1 cellular context compared by ENCODE assay signal in the genomic region with DNA sequence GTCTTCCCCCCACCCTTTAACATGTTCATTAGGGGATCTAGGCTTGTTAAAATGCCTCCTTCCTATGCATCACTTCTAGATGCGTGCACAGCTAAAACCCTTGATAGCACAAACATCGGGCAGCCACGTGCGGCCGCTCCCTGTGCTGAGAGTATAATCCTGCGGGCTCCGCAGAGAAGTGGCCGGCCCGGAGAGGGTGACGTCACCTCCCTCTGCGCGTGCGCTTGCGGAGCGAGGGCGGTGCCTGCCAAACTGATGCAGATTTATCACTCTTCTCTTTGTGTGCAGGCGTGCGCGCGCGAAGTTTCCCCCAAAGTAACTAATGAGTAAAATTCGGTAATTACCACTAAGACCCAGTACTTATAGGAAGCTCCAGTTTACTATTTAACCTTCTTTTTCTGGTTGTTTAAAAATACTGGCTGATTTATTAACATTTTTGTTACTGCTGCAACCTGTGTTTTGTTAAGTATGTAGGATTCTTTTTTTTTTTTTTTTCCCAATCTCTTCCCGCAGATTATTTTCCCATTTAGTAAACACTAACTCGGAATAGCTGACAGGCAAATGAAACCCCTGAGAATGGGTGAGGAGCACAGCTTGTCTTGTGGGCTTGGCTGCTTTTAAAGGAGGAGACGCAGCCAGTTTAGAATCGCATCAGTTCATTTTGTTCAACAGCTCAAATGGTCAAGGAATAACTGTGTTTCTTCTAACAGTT.
TF ChIP-seq lines count a peak whose summit lies in the region.

No MANE protein-coding gene starts in this region.

TF ChIP-seq in K562, 482 proteins besides CTCF, POLR2A, EP300 and RAD21 (continued from another document and continues in another):
- TF ChIP-seq, protein P1, sequence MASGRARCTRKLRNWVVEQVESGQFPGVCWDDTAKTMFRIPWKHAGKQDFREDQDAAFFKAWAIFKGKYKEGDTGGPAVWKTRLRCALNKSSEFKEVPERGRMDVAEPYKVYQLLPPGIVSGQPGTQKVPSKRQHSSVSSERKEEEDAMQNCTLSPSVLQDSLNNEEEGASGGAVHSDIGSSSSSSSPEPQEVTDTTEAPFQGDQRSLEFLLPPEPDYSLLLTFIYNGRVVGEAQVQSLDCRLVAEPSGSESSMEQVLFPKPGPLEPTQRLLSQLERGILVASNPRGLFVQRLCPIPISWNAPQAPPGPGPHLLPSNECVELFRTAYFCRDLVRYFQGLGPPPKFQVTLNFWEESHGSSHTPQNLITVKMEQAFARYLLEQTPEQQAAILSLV (tag; IDR thresholded peaks at IDR 0.05): no peak
- no peak for TF ChIP-seq XRCC5 (IDR thresholded peaks at IDR 0.05; ENCODE audit: low read depth, low read length)
- TF ChIP-seq CHD2 (IDR thresholded peaks at IDR 0.05; ENCODE audit: low read depth, low read length): no peak
- TF ChIP-seq SMAD1 (IDR thresholded peaks at IDR 0.05; ENCODE audit: low read depth, low read length, partially characterized antibody): no peak
- TF ChIP-seq ZKSCAN1 (IDR thresholded peaks at IDR 0.05; ENCODE audit: low read depth, low read length): 0 out of 2 replicates have a peak, but pooled peaks have one; percentile 28
- TF ChIP-seq L3MBTL2 (IDR thresholded peaks at IDR 0.05): peak; percentile 97
- no peak for TF ChIP-seq MCM7 (IDR thresholded peaks at IDR 0.05)
- TF ChIP-seq, protein P2, sequence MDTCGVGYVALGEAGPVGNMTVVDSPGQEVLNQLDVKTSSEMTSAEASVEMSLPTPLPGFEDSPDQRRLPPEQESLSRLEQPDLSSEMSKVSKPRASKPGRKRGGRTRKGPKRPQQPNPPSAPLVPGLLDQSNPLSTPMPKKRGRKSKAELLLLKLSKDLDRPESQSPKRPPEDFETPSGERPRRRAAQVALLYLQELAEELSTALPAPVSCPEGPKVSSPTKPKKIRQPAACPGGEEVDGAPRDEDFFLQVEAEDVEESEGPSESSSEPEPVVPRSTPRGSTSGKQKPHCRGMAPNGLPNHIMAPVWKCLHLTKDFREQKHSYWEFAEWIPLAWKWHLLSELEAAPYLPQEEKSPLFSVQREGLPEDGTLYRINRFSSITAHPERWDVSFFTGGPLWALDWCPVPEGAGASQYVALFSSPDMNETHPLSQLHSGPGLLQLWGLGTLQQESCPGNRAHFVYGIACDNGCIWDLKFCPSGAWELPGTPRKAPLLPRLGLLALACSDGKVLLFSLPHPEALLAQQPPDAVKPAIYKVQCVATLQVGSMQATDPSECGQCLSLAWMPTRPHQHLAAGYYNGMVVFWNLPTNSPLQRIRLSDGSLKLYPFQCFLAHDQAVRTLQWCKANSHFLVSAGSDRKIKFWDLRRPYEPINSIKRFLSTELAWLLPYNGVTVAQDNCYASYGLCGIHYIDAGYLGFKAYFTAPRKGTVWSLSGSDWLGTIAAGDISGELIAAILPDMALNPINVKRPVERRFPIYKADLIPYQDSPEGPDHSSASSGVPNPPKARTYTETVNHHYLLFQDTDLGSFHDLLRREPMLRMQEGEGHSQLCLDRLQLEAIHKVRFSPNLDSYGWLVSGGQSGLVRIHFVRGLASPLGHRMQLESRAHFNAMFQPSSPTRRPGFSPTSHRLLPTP (IDR thresholded peaks at IDR 0.05; ENCODE audit: borderline replicate concordance, extremely low read depth, insufficient read length): no peak
- TF ChIP-seq DIDO1 (tag; IDR thresholded peaks at IDR 0.05; ENCODE audit: low read depth): no peak
- no peak for TF ChIP-seq ZNF12 (CRISPR knock-in tag; IDR thresholded peaks at IDR 0.05)
- no peak for TF ChIP-seq HNRNPLL (IDR thresholded peaks at IDR 0.05; ENCODE audit: low read depth, low read length, poor library complexity, severe bottlenecking)
- no peak for TF ChIP-seq MIER1 (IDR thresholded peaks at IDR 0.05; ENCODE audit: low read depth)
- TF ChIP-seq CBX3 (IDR thresholded peaks at IDR 0.05; ENCODE audit: borderline replicate concordance in 1 of 2, low read length in 2 of 2): peak in 1 of 2 experiments; percentile 69; a peak in 1 of 3 replicates
- no peak for TF ChIP-seq ZNF76 (CRISPR knock-in tag; IDR thresholded peaks at IDR 0.05; ENCODE audit: borderline replicate concordance)
- TF ChIP-seq HEY1 (CRISPR knock-in tag; IDR thresholded peaks at IDR 0.05; ENCODE audit: borderline replicate concordance): no peak
- TF ChIP-seq FOXP1 (CRISPR knock-in tag; IDR thresholded peaks at IDR 0.05): no peak
- no peak for TF ChIP-seq ZNF212 (CRISPR knock-in tag; IDR thresholded peaks at IDR 0.05)
- no peak for TF ChIP-seq TAF7 (tag; IDR thresholded peaks at IDR 0.05)
- TF ChIP-seq SOX6 (IDR thresholded peaks at IDR 0.05): peak; percentile 56; the same call in 1 of the 2 replicates
- no peak for TF ChIP-seq ZNF263 (CRISPR knock-in tag; IDR thresholded peaks at IDR 0.05; ENCODE audit: borderline replicate concordance)
- TF ChIP-seq, protein P3, sequence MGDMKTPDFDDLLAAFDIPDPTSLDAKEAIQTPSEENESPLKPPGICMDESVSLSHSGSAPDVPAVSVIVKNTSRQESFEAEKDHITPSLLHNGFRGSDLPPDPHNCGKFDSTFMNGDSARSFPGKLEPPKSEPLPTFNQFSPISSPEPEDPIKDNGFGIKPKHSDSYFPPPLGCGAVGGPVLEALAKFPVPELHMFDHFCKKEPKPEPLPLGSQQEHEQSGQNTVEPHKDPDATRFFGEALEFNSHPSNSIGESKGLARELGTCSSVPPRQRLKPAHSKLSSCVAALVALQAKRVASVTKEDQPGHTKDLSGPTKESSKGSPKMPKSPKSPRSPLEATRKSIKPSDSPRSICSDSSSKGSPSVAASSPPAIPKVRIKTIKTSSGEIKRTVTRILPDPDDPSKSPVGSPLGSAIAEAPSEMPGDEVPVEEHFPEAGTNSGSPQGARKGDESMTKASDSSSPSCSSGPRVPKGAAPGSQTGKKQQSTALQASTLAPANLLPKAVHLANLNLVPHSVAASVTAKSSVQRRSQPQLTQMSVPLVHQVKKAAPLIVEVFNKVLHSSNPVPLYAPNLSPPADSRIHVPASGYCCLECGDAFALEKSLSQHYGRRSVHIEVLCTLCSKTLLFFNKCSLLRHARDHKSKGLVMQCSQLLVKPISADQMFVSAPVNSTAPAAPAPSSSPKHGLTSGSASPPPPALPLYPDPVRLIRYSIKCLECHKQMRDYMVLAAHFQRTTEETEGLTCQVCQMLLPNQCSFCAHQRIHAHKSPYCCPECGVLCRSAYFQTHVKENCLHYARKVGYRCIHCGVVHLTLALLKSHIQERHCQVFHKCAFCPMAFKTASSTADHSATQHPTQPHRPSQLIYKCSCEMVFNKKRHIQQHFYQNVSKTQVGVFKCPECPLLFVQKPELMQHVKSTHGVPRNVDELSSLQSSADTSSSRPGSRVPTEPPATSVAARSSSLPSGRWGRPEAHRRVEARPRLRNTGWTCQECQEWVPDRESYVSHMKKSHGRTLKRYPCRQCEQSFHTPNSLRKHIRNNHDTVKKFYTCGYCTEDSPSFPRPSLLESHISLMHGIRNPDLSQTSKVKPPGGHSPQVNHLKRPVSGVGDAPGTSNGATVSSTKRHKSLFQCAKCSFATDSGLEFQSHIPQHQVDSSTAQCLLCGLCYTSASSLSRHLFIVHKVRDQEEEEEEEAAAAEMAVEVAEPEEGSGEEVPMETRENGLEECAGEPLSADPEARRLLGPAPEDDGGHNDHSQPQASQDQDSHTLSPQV (IDR thresholded peaks at IDR 0.05): peak; percentile 81
- TF ChIP-seq NRF1 (conservative IDR thresholded peaks at IDR 0.05 in 1 of 2, IDR thresholded peaks at IDR 0.05 in 1 of 2): peak; percentile 96
- no peak for TF ChIP-seq MEF2A (IDR thresholded peaks at IDR 0.05; ENCODE audit: control insufficient read depth, low read depth, low read length)
- TF ChIP-seq, protein P4, sequence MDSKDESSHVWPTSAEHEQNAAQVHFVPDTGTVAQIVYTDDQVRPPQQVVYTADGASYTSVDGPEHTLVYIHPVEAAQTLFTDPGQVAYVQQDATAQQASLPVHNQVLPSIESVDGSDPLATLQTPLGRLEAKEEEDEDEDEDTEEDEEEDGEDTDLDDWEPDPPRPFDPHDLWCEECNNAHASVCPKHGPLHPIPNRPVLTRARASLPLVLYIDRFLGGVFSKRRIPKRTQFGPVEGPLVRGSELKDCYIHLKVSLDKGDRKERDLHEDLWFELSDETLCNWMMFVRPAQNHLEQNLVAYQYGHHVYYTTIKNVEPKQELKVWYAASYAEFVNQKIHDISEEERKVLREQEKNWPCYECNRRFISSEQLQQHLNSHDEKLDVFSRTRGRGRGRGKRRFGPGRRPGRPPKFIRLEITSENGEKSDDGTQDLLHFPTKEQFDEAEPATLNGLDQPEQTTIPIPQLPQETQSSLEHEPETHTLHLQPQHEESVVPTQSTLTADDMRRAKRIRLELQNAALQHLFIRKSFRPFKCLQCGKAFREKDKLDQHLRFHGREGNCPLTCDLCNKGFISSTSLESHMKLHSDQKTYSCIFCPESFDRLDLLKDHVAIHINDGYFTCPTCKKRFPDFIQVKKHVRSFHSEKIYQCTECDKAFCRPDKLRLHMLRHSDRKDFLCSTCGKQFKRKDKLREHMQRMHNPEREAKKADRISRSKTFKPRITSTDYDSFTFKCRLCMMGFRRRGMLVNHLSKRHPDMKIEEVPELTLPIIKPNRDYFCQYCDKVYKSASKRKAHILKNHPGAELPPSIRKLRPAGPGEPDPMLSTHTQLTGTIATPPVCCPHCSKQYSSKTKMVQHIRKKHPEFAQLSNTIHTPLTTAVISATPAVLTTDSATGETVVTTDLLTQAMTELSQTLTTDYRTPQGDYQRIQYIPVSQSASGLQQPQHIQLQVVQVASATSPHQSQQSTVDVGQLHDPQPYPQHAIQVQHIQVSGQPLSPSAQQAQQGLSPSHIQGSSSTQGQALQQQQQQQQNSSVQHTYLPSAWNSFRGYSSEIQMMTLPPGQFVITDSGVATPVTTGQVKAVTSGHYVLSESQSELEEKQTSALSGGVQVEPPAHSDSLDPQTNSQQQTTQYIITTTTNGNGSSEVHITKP (IDR thresholded peaks at IDR 0.05; ENCODE audit: partially characterized antibody): no peak
- no peak for TF ChIP-seq CBX1 (IDR thresholded peaks at IDR 0.05; ENCODE audit: low read depth)
- TF ChIP-seq, protein P5, sequence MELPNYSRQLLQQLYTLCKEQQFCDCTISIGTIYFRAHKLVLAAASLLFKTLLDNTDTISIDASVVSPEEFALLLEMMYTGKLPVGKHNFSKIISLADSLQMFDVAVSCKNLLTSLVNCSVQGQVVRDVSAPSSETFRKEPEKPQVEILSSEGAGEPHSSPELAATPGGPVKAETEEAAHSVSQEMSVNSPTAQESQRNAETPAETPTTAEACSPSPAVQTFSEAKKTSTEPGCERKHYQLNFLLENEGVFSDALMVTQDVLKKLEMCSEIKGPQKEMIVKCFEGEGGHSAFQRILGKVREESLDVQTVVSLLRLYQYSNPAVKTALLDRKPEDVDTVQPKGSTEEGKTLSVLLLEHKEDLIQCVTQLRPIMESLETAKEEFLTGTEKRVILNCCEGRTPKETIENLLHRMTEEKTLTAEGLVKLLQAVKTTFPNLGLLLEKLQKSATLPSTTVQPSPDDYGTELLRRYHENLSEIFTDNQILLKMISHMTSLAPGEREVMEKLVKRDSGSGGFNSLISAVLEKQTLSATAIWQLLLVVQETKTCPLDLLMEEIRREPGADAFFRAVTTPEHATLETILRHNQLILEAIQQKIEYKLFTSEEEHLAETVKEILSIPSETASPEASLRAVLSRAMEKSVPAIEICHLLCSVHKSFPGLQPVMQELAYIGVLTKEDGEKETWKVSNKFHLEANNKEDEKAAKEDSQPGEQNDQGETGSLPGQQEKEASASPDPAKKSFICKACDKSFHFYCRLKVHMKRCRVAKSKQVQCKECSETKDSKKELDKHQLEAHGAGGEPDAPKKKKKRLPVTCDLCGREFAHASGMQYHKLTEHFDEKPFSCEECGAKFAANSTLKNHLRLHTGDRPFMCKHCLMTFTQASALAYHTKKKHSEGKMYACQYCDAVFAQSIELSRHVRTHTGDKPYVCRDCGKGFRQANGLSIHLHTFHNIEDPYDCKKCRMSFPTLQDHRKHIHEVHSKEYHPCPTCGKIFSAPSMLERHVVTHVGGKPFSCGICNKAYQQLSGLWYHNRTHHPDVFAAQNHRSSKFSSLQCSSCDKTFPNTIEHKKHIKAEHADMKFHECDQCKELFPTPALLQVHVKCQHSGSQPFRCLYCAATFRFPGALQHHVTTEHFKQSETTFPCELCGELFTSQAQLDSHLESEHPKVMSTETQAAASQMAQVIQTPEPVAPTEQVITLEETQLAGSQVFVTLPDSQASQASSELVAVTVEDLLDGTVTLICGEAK (IDR thresholded peaks at IDR 0.05): 0 out of 2 replicates have a peak, but pooled peaks have one; percentile 20
- TF ChIP-seq, protein P5 (CRISPR knock-in tag; IDR thresholded peaks at IDR 0.05): no peak
- TF ChIP-seq CBFA2T3 (IDR thresholded peaks at IDR 0.05): no peak
- TF ChIP-seq KDM4B (IDR thresholded peaks at IDR 0.05; ENCODE audit: borderline replicate concordance in 2 of 2, low read depth in 1 of 2): no peak
- no peak for TF ChIP-seq SRSF9 (IDR thresholded peaks at IDR 0.05; ENCODE audit: borderline replicate concordance, low read depth, low read length)
- 0 out of 2 replicates have a peak, but pooled peaks have one; percentile 19 for TF ChIP-seq GABPA (tag; conservative IDR thresholded peaks at IDR 0.05; ENCODE audit: low read depth)
- TF ChIP-seq BRD4 (IDR thresholded peaks at IDR 0.05): no peak
- TF ChIP-seq ZC3H11A (IDR thresholded peaks at IDR 0.05; ENCODE audit: low read depth, low read length): no peak
- no peak for TF ChIP-seq CSDE1 (IDR thresholded peaks at IDR 0.05)
- TF ChIP-seq, protein P6, sequence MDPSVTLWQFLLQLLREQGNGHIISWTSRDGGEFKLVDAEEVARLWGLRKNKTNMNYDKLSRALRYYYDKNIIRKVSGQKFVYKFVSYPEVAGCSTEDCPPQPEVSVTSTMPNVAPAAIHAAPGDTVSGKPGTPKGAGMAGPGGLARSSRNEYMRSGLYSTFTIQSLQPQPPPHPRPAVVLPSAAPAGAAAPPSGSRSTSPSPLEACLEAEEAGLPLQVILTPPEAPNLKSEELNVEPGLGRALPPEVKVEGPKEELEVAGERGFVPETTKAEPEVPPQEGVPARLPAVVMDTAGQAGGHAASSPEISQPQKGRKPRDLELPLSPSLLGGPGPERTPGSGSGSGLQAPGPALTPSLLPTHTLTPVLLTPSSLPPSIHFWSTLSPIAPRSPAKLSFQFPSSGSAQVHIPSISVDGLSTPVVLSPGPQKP (CRISPR knock-in tag; IDR thresholded peaks at IDR 0.05): no peak
